ENCODE assay signal across 1 cellular context in the genomic region with DNA sequence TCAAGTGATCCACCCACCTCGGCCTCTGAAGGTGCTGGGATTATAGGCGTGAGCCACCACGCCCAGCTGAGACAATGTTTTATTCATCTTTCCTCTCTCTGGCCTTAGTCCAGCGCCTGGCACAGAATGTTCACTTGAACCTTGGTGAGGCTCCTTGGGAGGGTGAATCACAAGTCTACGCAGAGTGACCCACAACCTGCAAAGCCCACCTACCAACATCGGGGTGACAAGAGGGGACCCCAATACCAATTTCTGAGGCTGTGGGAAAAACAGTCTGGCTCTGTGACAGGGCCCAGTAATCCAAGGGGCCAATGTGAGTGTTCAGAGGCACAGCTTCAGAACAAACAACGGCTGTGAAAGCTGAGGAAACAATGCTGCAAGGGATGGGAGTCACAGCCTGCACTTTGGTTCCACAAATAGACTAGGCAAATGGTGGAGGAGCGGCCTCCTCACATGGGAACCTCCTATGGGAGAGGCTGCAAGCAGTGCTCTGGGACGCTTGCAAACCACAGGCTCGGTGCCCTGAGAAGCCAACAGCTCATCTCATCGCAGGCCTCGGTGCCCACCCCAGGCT.
A peak's percentile ranks its signal among the peaks of the same experiment; 100 is the strongest.
TF ChIP-seq lines count a peak whose summit lies in the region.

No MANE protein-coding gene starts in this region.

TF ChIP-seq in HepG2, 621 proteins besides CTCF, POLR2A, EP300 and RAD21 (continued from another document and continues in another):
- TF ChIP-seq ZNF569 (CRISPR knock-in tag; IDR thresholded peaks at IDR 0.05; ENCODE audit: borderline replicate concordance) (no peak), ZNF232 (CRISPR knock-in tag; IDR thresholded peaks at IDR 0.05; ENCODE audit: borderline replicate concordance) (peak; percentile 64; the same call in 1 of the 2 replicates), POLR2AphosphoS5 (IDR thresholded peaks at IDR 0.05; ENCODE audit: low read depth, low read length) (peak; percentile 66), ZNF850 (CRISPR knock-in tag; conservative IDR thresholded peaks at IDR 0.05) (no peak), CAMTA2 (CRISPR knock-in tag; IDR thresholded peaks at IDR 0.05; ENCODE audit: borderline replicate concordance) (no peak), IRX3 (CRISPR knock-in tag; IDR thresholded peaks at IDR 0.05; ENCODE audit: borderline replicate concordance, low read depth) (no peak), ARNTL (CRISPR knock-in tag; IDR thresholded peaks at IDR 0.05) (peak; percentile 44; the same call in 1 of the 2 replicates), SIX4 (CRISPR knock-in tag; IDR thresholded peaks at IDR 0.05) (peak; percentile 49; the same call in 1 of the 2 replicates), SIN3B (IDR thresholded peaks at IDR 0.05; ENCODE audit: low read length) (peak; percentile 42; the same call in 1 of the 2 replicates), NFE2L1 (CRISPR knock-in tag; IDR thresholded peaks at IDR 0.05; ENCODE audit: borderline replicate concordance) (no peak), JARID2 (CRISPR knock-in tag; IDR thresholded peaks at IDR 0.05; ENCODE audit: insufficient replicate concordance) (no peak), ZNF670 (CRISPR knock-in tag; IDR thresholded peaks at IDR 0.05; ENCODE audit: borderline replicate concordance) (no peak; the same call in 1 of the 2 replicates), YY1 (IDR thresholded peaks at IDR 0.05; ENCODE audit: insufficient read depth, insufficient replicate concordance, low read depth, low read length) (peak; percentile 79), SAP130 (CRISPR knock-in tag; IDR thresholded peaks at IDR 0.05; ENCODE audit: low read depth) (peak; percentile 90), XBP1 (CRISPR knock-in tag; IDR thresholded peaks at IDR 0.05) (no peak), ZIK1 (CRISPR knock-in tag; IDR thresholded peaks at IDR 0.05; ENCODE audit: borderline replicate concordance, low read depth) (0 out of 2 replicates have a peak, but pooled peaks have one; percentile 29), ZNF557 (CRISPR knock-in tag; IDR thresholded peaks at IDR 0.05) (no peak), WIZ (CRISPR knock-in tag; IDR thresholded peaks at IDR 0.05) (no peak), ZFAT (CRISPR knock-in tag; conservative IDR thresholded peaks at IDR 0.05) (no peak), ZNF501 (CRISPR knock-in tag; IDR thresholded peaks at IDR 0.05) (peak; percentile 76), ZKSCAN1 (IDR thresholded peaks at IDR 0.05; ENCODE audit: low read length) (no peak; the same call in 1 of the 2 replicates), ZKSCAN8 (CRISPR knock-in tag; IDR thresholded peaks at IDR 0.05; ENCODE audit: borderline replicate concordance) (peak; percentile 22; the same call in 1 of the 2 replicates), TEAD2 (CRISPR knock-in tag; IDR thresholded peaks at IDR 0.05) (no peak), SNRNP70 (IDR thresholded peaks at IDR 0.05; ENCODE audit: low read depth, low read length) (no peak), ERF (CRISPR knock-in tag; IDR thresholded peaks at IDR 0.05) (peak; percentile 59; the same call in 1 of the 2 replicates)
- TF ChIP-seq, protein P1, sequence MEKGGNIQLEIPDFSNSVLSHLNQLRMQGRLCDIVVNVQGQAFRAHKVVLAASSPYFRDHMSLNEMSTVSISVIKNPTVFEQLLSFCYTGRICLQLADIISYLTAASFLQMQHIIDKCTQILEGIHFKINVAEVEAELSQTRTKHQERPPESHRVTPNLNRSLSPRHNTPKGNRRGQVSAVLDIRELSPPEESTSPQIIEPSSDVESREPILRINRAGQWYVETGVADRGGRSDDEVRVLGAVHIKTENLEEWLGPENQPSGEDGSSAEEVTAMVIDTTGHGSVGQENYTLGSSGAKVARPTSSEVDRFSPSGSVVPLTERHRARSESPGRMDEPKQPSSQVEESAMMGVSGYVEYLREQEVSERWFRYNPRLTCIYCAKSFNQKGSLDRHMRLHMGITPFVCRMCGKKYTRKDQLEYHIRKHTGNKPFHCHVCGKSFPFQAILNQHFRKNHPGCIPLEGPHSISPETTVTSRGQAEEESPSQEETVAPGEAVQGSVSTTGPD (CRISPR knock-in tag; IDR thresholded peaks at IDR 0.05) = no peak
- TF ChIP-seq, protein P2, sequence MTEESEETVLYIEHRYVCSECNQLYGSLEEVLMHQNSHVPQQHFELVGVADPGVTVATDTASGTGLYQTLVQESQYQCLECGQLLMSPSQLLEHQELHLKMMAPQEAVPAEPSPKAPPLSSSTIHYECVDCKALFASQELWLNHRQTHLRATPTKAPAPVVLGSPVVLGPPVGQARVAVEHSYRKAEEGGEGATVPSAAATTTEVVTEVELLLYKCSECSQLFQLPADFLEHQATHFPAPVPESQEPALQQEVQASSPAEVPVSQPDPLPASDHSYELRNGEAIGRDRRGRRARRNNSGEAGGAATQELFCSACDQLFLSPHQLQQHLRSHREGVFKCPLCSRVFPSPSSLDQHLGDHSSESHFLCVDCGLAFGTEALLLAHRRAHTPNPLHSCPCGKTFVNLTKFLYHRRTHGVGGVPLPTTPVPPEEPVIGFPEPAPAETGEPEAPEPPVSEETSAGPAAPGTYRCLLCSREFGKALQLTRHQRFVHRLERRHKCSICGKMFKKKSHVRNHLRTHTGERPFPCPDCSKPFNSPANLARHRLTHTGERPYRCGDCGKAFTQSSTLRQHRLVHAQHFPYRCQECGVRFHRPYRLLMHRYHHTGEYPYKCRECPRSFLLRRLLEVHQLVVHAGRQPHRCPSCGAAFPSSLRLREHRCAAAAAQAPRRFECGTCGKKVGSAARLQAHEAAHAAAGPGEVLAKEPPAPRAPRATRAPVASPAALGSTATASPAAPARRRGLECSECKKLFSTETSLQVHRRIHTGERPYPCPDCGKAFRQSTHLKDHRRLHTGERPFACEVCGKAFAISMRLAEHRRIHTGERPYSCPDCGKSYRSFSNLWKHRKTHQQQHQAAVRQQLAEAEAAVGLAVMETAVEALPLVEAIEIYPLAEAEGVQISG (CRISPR knock-in tag; IDR thresholded peaks at IDR 0.05) = peak; percentile 80
- TF ChIP-seq, protein P3, sequence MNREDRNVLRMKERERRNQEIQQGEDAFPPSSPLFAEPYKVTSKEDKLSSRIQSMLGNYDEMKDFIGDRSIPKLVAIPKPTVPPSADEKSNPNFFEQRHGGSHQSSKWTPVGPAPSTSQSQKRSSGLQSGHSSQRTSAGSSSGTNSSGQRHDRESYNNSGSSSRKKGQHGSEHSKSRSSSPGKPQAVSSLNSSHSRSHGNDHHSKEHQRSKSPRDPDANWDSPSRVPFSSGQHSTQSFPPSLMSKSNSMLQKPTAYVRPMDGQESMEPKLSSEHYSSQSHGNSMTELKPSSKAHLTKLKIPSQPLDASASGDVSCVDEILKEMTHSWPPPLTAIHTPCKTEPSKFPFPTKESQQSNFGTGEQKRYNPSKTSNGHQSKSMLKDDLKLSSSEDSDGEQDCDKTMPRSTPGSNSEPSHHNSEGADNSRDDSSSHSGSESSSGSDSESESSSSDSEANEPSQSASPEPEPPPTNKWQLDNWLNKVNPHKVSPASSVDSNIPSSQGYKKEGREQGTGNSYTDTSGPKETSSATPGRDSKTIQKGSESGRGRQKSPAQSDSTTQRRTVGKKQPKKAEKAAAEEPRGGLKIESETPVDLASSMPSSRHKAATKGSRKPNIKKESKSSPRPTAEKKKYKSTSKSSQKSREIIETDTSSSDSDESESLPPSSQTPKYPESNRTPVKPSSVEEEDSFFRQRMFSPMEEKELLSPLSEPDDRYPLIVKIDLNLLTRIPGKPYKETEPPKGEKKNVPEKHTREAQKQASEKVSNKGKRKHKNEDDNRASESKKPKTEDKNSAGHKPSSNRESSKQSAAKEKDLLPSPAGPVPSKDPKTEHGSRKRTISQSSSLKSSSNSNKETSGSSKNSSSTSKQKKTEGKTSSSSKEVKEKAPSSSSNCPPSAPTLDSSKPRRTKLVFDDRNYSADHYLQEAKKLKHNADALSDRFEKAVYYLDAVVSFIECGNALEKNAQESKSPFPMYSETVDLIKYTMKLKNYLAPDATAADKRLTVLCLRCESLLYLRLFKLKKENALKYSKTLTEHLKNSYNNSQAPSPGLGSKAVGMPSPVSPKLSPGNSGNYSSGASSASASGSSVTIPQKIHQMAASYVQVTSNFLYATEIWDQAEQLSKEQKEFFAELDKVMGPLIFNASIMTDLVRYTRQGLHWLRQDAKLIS (CRISPR knock-in tag; IDR thresholded peaks at IDR 0.05) = no peak
- TF ChIP-seq, protein P4, sequence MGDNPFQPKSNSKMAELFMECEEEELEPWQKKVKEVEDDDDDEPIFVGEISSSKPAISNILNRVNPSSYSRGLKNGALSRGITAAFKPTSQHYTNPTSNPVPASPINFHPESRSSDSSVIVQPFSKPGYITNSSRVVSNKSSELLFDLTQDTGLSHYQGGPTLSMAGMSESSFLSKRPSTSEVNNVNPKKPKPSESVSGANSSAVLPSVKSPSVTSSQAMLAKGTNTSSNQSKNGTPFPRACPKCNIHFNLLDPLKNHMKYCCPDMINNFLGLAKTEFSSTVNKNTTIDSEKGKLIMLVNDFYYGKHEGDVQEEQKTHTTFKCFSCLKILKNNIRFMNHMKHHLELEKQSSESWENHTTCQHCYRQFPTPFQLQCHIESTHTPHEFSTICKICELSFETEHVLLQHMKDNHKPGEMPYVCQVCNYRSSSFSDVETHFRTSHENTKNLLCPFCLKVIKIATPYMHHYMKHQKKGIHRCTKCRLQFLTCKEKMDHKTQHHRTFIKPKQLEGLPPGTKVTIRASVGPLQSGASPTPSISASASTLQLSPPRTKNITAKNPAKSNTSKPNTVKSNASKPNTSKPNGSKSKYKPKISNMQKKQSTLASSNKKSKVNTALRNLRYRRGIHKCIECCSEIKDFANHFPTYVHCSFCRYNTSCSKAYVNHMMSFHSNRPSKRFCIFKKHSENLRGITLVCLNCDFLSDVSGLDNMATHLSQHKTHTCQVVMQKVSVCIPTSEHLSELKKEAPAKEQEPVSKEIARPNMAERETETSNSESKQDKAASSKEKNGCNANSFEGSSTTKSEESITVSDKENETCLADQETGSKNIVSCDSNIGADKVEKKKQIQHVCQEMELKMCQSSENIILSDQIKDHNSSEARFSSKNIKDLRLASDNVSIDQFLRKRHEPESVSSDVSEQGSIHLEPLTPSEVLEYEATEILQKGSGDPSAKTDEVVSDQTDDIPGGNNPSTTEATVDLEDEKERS (CRISPR knock-in tag; IDR thresholded peaks at IDR 0.05) = peak; percentile 83
- TF ChIP-seq, protein P5, sequence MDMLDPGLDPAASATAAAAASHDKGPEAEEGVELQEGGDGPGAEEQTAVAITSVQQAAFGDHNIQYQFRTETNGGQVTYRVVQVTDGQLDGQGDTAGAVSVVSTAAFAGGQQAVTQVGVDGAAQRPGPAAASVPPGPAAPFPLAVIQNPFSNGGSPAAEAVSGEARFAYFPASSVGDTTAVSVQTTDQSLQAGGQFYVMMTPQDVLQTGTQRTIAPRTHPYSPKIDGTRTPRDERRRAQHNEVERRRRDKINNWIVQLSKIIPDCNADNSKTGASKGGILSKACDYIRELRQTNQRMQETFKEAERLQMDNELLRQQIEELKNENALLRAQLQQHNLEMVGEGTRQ (IDR thresholded peaks at IDR 0.05; ENCODE audit: low read depth, low read length) = no peak
- TF ChIP-seq, protein P5 (CRISPR knock-in tag; IDR thresholded peaks at IDR 0.05; ENCODE audit: borderline replicate concordance) = no peak
- TF ChIP-seq, protein P6, sequence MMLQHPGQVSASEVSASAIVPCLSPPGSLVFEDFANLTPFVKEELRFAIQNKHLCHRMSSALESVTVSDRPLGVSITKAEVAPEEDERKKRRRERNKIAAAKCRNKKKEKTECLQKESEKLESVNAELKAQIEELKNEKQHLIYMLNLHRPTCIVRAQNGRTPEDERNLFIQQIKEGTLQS (CRISPR knock-in tag; IDR thresholded peaks at IDR 0.05) = 0 out of 2 replicates have a peak, but pooled peaks have one; percentile 28
- TF ChIP-seq, protein P7, sequence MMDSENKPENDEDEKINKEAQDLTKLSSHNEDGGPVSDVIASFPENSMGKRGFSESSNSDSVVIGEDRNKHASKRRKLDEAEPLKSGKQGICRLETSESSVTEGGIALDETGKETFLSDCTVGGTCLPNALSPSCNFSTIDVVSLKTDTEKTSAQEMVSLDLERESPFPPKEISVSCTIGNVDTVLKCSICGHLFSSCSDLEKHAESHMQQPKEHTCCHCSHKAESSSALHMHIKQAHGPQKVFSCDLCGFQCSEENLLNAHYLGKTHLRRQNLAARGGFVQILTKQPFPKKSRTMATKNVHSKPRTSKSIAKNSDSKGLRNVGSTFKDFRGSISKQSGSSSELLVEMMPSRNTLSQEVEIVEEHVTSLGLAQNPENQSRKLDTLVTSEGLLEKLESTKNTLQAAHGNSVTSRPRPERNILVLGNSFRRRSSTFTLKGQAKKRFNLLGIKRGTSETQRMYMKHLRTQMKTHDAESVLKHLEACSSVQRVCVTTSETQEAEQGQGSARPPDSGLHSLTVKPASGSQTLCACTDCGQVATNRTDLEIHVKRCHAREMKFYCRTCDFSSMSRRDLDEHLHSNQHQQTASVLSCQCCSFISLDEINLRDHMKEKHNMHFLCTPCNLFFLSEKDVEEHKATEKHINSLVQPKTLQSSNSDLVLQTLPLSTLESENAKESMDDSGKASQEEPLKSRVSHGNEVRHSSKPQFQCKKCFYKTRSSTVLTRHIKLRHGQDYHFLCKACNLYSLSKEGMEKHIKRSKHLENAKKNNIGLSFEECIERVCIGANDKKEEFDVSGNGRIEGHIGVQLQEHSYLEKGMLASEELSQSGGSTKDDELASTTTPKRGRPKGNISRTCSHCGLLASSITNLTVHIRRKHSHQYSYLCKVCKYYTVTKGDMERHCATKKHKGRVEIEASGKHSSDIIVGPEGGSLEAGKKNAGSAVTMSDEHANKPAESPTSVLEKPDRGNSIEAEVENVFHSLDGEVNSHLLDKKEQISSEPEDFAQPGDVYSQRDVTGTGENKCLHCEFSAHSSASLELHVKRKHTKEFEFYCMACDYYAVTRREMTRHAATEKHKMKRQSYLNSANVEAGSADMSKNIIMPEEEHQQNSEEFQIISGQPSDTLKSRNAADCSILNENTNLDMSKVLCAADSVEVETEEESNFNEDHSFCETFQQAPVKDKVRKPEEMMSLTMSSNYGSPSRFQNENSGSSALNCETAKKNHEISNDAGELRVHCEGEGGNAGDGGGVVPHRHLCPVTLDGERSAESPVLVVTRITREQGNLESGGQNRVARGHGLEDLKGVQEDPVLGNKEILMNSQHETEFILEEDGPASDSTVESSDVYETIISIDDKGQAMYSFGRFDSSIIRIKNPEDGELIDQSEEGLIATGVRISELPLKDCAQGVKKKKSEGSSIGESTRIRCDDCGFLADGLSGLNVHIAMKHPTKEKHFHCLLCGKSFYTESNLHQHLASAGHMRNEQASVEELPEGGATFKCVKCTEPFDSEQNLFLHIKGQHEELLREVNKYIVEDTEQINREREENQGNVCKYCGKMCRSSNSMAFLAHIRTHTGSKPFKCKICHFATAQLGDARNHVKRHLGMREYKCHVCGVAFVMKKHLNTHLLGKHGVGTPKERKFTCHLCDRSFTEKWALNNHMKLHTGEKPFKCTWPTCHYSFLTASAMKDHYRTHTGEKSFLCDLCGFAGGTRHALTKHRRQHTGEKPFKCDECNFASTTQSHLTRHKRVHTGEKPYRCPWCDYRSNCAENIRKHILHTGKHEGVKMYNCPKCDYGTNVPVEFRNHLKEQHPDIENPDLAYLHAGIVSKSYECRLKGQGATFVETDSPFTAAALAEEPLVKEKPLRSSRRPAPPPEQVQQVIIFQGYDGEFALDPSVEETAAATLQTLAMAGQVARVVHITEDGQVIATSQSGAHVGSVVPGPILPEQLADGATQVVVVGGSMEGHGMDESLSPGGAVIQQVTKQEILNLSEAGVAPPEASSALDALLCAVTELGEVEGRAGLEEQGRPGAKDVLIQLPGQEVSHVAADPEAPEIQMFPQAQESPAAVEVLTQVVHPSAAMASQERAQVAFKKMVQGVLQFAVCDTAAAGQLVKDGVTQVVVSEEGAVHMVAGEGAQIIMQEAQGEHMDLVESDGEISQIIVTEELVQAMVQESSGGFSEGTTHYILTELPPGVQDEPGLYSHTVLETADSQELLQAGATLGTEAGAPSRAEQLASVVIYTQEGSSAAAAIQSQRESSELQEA (CRISPR knock-in tag; IDR thresholded peaks at IDR 0.05; ENCODE audit: not compliant biosample characterization) = no peak
